ENCODE assay signal across 8 cellular contexts in genomic region chr4:15956179-15956850, GRCh38. TPM values are rescaled to one million over a fixed set of nuclear protein-coding genes. Genes with fewer than 3 reads are reported as not detected.
A peak's percentile ranks its signal among the peaks of the same experiment; 100 is the strongest.
DNase-seq lines count a peak whose midpoint lies in the region; ATAC-seq and TF ChIP-seq lines count a peak whose summit lies in the region.

No MANE protein-coding gene starts in this region.

- in situ Hi-C loops in Panc1 (cut with HindIII; ENCODE audit: low pct_unique_long_range_greater_than_20kb, low sequenced_read_pairs), result no loop called here

- no peak overlapping the region for H3K27ac ChIP-seq in Panc1 (ENCODE audit: low read length)
- H3K27ac ChIP-seq in thyroid gland, result no peak overlapping the region

- TF ChIP-seq POLR2A in thyroid gland (IDR thresholded peaks at IDR 0.05), result no peak

- POLR2A ChIA-PET in Panc1 (lab: Charles Lee), result no interaction called here

- 38 to 44% methylated on average over 9 of the region's 9 CpGs for WGBS in thyroid gland, 2 donors

- H3K36me3 ChIP-seq in Panc1 (ENCODE audit: control insufficient read depth, insufficient read depth, low read length) (no peaks in the 10 kb centered on the region), thyroid gland (no peaks in the 10 kb centered on the region)

- TF ChIP-seq CTCF in Panc1 (IDR thresholded peaks at IDR 0.05) (peak; percentile 85), fibroblast of the aortic adventitia (IDR thresholded peaks at IDR 0.05; ENCODE audit: insufficient read depth, low read length) (peak; percentile 98), thyroid gland (IDR thresholded peaks at IDR 0.05) (peak; percentile 81 to 99 (median 96))

- CTCF ChIA-PET in Panc1 (lab: Charles Lee), result interaction anchor here (1.0 to 1.4 kb wide), 3 partner anchors 73 to 151 kb away, joined by 4 to 26 read pairs (median 6); no protein-coding TSS in a partner anchor

- peak; percentile 88 for ATAC-seq in GM21786 (IDR thresholded peaks at IDR 0.05; ENCODE audit: unreplicated experiment)
- peak; percentile 85 for ATAC-seq in Panc1

- intact Hi-C loops in Panc1 (cut with micrococcal nuclease; ENCODE audit: unreplicated experiment), result loop anchor here (1.0 to 10.0 kb wide), 3 partner anchors 74 to 222 kb away; no protein-coding TSS in a partner anchor
- intact Hi-C loops in thyroid gland (cut with DNase I), result loop anchor here (5.0 kb wide), 1 partner anchor 149 kb away; no protein-coding TSS in a partner anchor

- BruUV-seq in Panc1 (replicated peaks; lab: Mats Ljungman, UMichigan), result no TSS peak

- DNase-seq in EL (peak; percentile 65), Panc1 (ENCODE audit: low read depth, low spot score) (peak; percentile 58), fibroblast of the aortic adventitia (ENCODE audit: low read depth) (peak; percentile 61), non-pigmented ciliary epithelial cell (ENCODE audit: low read depth) (peak; percentile 10), thyroid gland (peak; percentile 91 to 94)
- peak; percentile 75 for DNase-seq in Jurkat, Clone E6-1 (ENCODE audit: low read depth, low spot score)
- DNase-seq in activated T-cell treated with anti-CD3 and anti-CD28 coated beads, Interleukin-2, amount 50 U/mL, for 48 hours, result peak; percentile 90 to 93

- H3K27me3 ChIP-seq in Panc1 (ENCODE audit: control insufficient read depth, insufficient read depth, low read length) (no peaks in the 10 kb centered on the region), thyroid gland (no peaks in the 10 kb centered on the region)

- no peaks in the 10 kb centered on the region for H3K9me3 ChIP-seq in Panc1 (ENCODE audit: control insufficient read depth, insufficient read depth, low read depth, low read length)
- no peaks in the 10 kb centered on the region for H3K9me3 ChIP-seq in thyroid gland

- H3K4me1 ChIP-seq in Panc1 (ENCODE audit: control insufficient read depth, insufficient read depth, low read length), result no peaks in the 10 kb centered on the region
- no peaks in the 10 kb centered on the region for H3K4me1 ChIP-seq in thyroid gland

- no peak overlapping the region for H3K4me3 ChIP-seq in Jurkat, Clone E6-1 (ENCODE audit: low read length)
- no peak overlapping the region for H3K4me3 ChIP-seq in Panc1 (ENCODE audit: low read depth in 2 of 2, low read length in 2 of 2)
- no peak overlapping the region for H3K4me3 ChIP-seq in fibroblast of the aortic adventitia (ENCODE audit: low read depth, low read length)
- no peak overlapping the region for H3K4me3 ChIP-seq in thyroid gland (replicated peaks in 1 of 3)

RNA-seq across cellular contexts. Expression of gene FGFBP2, which starts 6.7 kb away (rescaled TPM):
- polyA plus RNA-seq in Jurkat, Clone E6-1 (2012; ENCODE audit: insufficient read depth, insufficient read length), result not detected
- total RNA-seq in Panc1 (2021; ENCODE audit: unreplicated experiment), result 0.33 TPM
- polyA plus RNA-seq in Panc1 (2012; ENCODE audit: insufficient read length), result not detected
- not detected in 2 replicates for total RNA-seq in fibroblast of the aortic adventitia (ENCODE audit: low replicate concordance)
- total RNA-seq in thyroid gland, result 1 to 10 TPM in 2 of 4 donors, under 1 TPM in 2; 0.67 to 3.7 (median 0.92) TPM

RNA-seq across cellular contexts. Expression of gene FGFBP1, which starts 17.8 kb away (rescaled TPM):
- not detected for polyA plus RNA-seq in Jurkat, Clone E6-1 (2012; ENCODE audit: insufficient read depth, insufficient read length)
- 0.39 TPM for total RNA-seq in Panc1 (2021; ENCODE audit: unreplicated experiment)
- polyA plus RNA-seq in Panc1 (2012; ENCODE audit: insufficient read length), result not detected
- total RNA-seq in fibroblast of the aortic adventitia (ENCODE audit: low replicate concordance), result not detected in 2 replicates
- 1 to 10 TPM in 1 of 4 donors, under 1 TPM in 2, not detected in 1; 0.22 to 2.3 (median 0.44) TPM for total RNA-seq in thyroid gland

Comparison
In these comparisons a context has a peak if more than half of its experiments do, and no peak if none do; other contexts are left out.
1. DNase-seq: peak in every context shown above with its lines; median percentile 92 in thyroid gland; 92 in activated T-cell treated with anti-CD3 and anti-CD28 coated beads, Interleukin-2, amount 50 U/mL, for 48 hours; 75 in Jurkat, Clone E6-1; 65 in EL; 61 in fibroblast of the aortic adventitia; 58 in Panc1; 10 in non-pigmented ciliary epithelial cell.